8 cellular contexts compared by ENCODE assay signal in the genomic region with DNA sequence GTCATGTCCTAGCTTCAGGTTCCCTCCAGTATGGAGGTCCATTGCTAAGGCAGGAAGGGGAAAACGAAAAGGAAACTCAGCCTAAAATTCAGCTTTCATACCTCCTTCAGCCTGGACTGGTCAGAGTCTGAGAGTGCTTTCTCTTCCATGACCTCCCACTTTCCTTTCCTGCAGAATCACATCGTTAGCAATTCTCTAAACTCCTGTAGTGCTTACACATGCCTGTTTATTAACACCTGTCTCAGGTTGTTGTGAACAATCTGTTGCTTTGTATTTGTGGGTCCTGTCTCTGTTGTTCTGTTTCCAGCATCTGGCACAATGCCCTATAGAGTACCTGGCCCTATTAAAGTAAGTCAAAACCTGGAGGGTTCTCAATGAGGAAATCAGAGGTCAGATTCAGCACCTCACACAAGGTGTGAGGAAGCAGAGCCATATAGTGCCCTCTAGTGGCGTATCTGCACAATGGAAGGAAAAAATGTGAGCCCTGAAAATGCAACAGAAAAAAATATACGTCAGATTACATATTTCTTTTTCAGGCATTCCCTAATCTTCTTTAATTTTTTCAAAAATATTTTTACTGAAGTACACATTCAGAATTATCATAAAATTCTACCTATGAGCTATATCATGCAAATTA. TPM values are rescaled to one million over a fixed set of nuclear protein-coding genes. Genes with fewer than 3 reads are reported as not detected.
A peak's percentile ranks its signal among the peaks of the same experiment; 100 is the strongest.
DNase-seq lines count a peak whose midpoint lies in the region; ATAC-seq and TF ChIP-seq lines count a peak whose summit lies in the region.
"Not testable (repeated sequence)": the region's sequence is repeated elsewhere in the genome, so short reads cannot be mapped to it uniquely, and the experiment has no call there.

No MANE protein-coding gene starts in this region.

- H3K4me3 ChIP-seq in upper lobe of left lung: not testable (repeated sequence)

- H3K4me1 ChIP-seq in upper lobe of left lung: not testable (repeated sequence)

- not testable (repeated sequence) for H3K9me3 ChIP-seq in upper lobe of left lung

- peak in 5 of 6 experiments; percentile 23 to 53 (median 46) for TF ChIP-seq CTCF in upper lobe of left lung (IDR thresholded peaks at IDR 0.05)

- DNase-seq in G401 (ENCODE audit: low spot score) (peak; percentile 10), NCI-H345 (lab: John Stamatoyannopoulos, UW) (peak; percentile 13), erythroblast (lab: John Stamatoyannopoulos, UW) (peak; percentile 67 to 81), midbrain (lab: John Stamatoyannopoulos, UW) (peak; percentile 9)
- peak; percentile 28 for DNase-seq in activated CD4-positive, alpha-beta T cell treated with anti-CD3 and anti-CD28 coated beads for 48 hours
- DNase-seq in upper lobe of left lung: not testable (repeated sequence)

- H3K36me3 ChIP-seq in upper lobe of left lung: not testable (repeated sequence)

- H3K27me3 ChIP-seq in upper lobe of left lung: not testable (repeated sequence)

- WGBS in upper lobe of left lung, 2 donors: 32 to 33% methylated on average over 4 of the region's 4 CpGs

- not testable (repeated sequence) for TF ChIP-seq POLR2A in erythroblast (IDR thresholded peaks at IDR 0.05; ENCODE audit: low read length); upper lobe of left lung (IDR thresholded peaks at IDR 0.05)

- TF ChIP-seq EP300 in upper lobe of left lung (IDR thresholded peaks at IDR 0.05): not testable (repeated sequence)

- not testable (repeated sequence) for H3K27ac ChIP-seq in upper lobe of left lung

- in situ Hi-C loops in G401 (cut with HindIII; ENCODE audit: low sequenced_read_pairs): not testable (repeated sequence)

- peak; percentile 78 for ATAC-seq in GM21447 (IDR thresholded peaks at IDR 0.05; ENCODE audit: unreplicated experiment)
- peak; percentile 73 for ATAC-seq in HG03280 (IDR thresholded peaks at IDR 0.05; ENCODE audit: unreplicated experiment)
- ATAC-seq in upper lobe of left lung (ENCODE audit: low FRiP score in 2 of 2): peak; percentile 39 to 73

RNA-seq across cellular contexts. Expression of gene GYPA, which starts 2.3 kb away (rescaled TPM):
- not detected in 2 replicates for total RNA-seq in G401 (2014; rRNA removed; shearing (Covaris generic))
- under 1 TPM in 2 of 6 donors, not detected in 4; 0.20 to 0.37 TPM for total RNA-seq in upper lobe of left lung
